In the genomic region with DNA sequence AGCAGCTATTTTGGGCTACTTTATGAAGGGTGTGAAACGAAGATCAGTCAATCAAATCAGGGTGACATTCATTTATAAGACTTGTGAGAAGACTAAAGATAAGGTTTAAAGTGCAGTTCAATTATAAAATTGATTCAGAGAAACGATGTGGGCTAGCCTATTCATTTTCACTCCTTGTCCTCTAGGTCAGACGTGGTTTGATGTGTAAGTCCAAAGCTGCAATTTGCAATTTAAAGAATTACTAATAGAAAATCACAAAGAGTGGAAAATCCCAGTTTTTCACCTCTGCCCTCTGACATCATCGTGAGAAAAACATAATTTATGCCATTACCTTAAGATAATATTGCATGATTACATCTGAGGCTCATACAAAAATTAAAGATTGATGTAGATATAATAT, we compare ENCODE assay signal across 1 cellular context.
TF ChIP-seq lines count a peak whose summit lies in the region.

No MANE protein-coding gene starts in this region.

TF ChIP-seq in HepG2, 621 proteins besides CTCF, POLR2A, EP300 and RAD21 (continued from another document):
- TF ChIP-seq, protein P1, sequence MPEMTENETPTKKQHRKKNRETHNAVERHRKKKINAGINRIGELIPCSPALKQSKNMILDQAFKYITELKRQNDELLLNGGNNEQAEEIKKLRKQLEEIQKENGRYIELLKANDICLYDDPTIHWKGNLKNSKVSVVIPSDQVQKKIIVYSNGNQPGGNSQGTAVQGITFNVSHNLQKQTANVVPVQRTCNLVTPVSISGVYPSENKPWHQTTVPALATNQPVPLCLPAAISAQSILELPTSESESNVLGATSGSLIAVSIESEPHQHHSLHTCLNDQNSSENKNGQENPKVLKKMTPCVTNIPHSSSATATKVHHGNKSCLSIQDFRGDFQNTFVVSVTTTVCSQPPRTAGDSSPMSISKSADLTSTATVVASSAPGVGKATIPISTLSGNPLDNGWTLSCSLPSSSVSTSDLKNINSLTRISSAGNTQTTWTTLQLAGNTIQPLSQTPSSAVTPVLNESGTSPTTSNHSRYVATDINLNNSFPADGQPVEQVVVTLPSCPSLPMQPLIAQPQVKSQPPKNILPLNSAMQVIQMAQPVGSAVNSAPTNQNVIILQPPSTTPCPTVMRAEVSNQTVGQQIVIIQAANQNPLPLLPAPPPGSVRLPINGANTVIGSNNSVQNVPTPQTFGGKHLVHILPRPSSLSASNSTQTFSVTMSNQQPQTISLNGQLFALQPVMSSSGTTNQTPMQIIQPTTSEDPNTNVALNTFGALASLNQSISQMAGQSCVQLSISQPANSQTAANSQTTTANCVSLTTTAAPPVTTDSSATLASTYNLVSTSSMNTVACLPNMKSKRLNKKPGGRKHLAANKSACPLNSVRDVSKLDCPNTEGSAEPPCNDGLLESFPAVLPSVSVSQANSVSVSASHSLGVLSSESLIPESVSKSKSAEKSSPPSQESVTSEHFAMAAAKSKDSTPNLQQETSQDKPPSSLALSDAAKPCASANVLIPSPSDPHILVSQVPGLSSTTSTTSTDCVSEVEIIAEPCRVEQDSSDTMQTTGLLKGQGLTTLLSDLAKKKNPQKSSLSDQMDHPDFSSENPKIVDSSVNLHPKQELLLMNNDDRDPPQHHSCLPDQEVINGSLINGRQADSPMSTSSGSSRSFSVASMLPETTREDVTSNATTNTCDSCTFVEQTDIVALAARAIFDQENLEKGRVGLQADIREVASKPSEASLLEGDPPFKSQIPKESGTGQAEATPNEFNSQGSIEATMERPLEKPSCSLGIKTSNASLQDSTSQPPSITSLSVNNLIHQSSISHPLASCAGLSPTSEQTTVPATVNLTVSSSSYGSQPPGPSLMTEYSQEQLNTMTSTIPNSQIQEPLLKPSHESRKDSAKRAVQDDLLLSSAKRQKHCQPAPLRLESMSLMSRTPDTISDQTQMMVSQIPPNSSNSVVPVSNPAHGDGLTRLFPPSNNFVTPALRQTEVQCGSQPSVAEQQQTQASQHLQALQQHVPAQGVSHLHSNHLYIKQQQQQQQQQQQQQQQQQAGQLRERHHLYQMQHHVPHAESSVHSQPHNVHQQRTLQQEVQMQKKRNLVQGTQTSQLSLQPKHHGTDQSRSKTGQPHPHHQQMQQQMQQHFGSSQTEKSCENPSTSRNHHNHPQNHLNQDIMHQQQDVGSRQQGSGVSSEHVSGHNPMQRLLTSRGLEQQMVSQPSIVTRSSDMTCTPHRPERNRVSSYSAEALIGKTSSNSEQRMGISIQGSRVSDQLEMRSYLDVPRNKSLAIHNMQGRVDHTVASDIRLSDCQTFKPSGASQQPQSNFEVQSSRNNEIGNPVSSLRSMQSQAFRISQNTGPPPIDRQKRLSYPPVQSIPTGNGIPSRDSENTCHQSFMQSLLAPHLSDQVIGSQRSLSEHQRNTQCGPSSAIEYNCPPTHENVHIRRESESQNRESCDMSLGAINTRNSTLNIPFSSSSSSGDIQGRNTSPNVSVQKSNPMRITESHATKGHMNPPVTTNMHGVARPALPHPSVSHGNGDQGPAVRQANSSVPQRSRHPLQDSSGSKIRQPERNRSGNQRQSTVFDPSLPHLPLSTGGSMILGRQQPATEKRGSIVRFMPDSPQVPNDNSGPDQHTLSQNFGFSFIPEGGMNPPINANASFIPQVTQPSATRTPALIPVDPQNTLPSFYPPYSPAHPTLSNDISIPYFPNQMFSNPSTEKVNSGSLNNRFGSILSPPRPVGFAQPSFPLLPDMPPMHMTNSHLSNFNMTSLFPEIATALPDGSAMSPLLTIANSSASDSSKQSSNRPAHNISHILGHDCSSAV (CRISPR knock-in tag; IDR thresholded peaks at IDR 0.05; ENCODE audit: borderline replicate concordance) = no peak
- TF ChIP-seq MIER2 (CRISPR knock-in tag; IDR thresholded peaks at IDR 0.05) (no peak), PAX8 (CRISPR knock-in tag; IDR thresholded peaks at IDR 0.05; ENCODE audit: borderline replicate concordance) (no peak), NBN (conservative IDR thresholded peaks at IDR 0.05) (no peak), FOXJ3 (CRISPR knock-in tag; IDR thresholded peaks at IDR 0.05; ENCODE audit: borderline replicate concordance) (no peak), ZMYM3 (CRISPR knock-in tag; IDR thresholded peaks at IDR 0.05) (no peak), CBX5 (CRISPR knock-in tag; IDR thresholded peaks at IDR 0.05; ENCODE audit: borderline replicate concordance) (no peak), ZNF430 (CRISPR knock-in tag; IDR thresholded peaks at IDR 0.05) (no peak), ZNF550 (CRISPR knock-in tag; IDR thresholded peaks at IDR 0.05; ENCODE audit: borderline replicate concordance) (no peak), ZNF761 (CRISPR knock-in tag; conservative IDR thresholded peaks at IDR 0.05) (no peak), ZNF878 (CRISPR knock-in tag; IDR thresholded peaks at IDR 0.05) (no peak), NCOA2 (CRISPR knock-in tag; IDR thresholded peaks at IDR 0.05) (no peak)
- TF ChIP-seq, protein P2, sequence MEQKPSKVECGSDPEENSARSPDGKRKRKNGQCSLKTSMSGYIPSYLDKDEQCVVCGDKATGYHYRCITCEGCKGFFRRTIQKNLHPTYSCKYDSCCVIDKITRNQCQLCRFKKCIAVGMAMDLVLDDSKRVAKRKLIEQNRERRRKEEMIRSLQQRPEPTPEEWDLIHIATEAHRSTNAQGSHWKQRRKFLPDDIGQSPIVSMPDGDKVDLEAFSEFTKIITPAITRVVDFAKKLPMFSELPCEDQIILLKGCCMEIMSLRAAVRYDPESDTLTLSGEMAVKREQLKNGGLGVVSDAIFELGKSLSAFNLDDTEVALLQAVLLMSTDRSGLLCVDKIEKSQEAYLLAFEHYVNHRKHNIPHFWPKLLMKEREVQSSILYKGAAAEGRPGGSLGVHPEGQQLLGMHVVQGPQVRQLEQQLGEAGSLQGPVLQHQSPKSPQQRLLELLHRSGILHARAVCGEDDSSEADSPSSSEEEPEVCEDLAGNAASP (CRISPR knock-in tag; IDR thresholded peaks at IDR 0.05; ENCODE audit: borderline replicate concordance) = no peak
- TF ChIP-seq, protein P3, sequence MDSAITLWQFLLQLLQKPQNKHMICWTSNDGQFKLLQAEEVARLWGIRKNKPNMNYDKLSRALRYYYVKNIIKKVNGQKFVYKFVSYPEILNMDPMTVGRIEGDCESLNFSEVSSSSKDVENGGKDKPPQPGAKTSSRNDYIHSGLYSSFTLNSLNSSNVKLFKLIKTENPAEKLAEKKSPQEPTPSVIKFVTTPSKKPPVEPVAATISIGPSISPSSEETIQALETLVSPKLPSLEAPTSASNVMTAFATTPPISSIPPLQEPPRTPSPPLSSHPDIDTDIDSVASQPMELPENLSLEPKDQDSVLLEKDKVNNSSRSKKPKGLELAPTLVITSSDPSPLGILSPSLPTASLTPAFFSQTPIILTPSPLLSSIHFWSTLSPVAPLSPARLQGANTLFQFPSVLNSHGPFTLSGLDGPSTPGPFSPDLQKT (CRISPR knock-in tag; IDR thresholded peaks at IDR 0.05; ENCODE audit: borderline replicate concordance) = no peak
- TF ChIP-seq, protein P4, sequence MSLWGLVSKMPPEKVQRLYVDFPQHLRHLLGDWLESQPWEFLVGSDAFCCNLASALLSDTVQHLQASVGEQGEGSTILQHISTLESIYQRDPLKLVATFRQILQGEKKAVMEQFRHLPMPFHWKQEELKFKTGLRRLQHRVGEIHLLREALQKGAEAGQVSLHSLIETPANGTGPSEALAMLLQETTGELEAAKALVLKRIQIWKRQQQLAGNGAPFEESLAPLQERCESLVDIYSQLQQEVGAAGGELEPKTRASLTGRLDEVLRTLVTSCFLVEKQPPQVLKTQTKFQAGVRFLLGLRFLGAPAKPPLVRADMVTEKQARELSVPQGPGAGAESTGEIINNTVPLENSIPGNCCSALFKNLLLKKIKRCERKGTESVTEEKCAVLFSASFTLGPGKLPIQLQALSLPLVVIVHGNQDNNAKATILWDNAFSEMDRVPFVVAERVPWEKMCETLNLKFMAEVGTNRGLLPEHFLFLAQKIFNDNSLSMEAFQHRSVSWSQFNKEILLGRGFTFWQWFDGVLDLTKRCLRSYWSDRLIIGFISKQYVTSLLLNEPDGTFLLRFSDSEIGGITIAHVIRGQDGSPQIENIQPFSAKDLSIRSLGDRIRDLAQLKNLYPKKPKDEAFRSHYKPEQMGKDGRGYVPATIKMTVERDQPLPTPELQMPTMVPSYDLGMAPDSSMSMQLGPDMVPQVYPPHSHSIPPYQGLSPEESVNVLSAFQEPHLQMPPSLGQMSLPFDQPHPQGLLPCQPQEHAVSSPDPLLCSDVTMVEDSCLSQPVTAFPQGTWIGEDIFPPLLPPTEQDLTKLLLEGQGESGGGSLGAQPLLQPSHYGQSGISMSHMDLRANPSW (CRISPR knock-in tag; IDR thresholded peaks at IDR 0.05; ENCODE audit: borderline replicate concordance) = no peak
